8 cellular contexts compared by ENCODE assay signal in the genomic region with DNA sequence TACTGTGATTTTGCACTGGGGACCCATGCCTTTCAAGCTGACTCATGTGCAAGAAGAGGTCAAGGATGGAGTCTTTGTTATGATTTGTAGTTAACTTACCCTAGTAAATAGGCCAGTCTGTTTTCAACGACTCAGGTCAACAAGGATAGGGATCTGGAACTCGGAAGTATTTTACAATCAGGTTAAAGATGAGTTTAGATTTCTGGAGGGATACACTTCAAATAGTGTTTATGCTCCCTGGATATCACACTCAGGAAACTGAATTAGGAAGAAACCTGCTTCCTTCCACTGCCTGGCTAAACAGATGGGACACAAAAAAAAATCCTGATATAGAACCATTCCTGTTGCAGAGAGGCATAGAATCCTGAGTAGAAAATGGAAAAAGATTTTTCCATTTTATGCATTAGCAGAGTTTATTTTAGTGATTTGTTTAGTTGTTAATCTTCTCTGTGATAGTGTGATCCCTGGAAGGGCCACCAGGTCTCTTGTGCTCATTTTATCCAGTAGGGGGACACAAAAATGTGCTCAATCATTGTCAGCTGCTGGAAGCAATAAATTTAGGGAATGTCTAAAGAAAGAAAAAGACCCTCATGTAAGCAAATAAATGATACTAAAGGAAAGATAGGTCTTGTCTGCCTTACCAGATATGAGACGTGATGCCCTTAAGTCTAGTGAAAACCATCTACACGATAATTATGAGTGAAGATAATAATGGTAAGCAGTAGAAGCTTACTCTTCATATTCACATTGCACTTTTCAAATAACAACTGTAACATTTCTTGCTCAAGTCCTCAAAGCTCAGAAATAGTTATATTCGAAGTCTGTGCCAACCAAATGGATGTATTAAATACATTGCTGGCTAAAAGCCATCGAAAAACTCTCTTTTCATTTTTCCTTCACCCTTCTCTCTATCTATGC.
A peak's percentile ranks its signal among the peaks of the same experiment; 100 is the strongest.
DNase-seq lines count a peak whose midpoint lies in the region; ATAC-seq and TF ChIP-seq lines count a peak whose summit lies in the region.

No MANE protein-coding gene starts in this region.

- no peaks in the 10 kb centered on the region for H3K9me3 ChIP-seq in CD8-positive, alpha-beta T cell (ENCODE audit: low read length)
- H3K9me3 ChIP-seq in T-helper 17 cell (ENCODE audit: control insufficient read depth, low read length, poor library complexity, severe bottlenecking) (no peaks in the 10 kb centered on the region), right cardiac atrium (ENCODE audit: control insufficient read depth, low read length) (no peaks in the 10 kb centered on the region), suprapubic skin (no peaks in the 10 kb centered on the region)

- H3K36me3 Mint-ChIP-seq in CD8-positive, alpha-beta T cell = no peaks in the 10 kb centered on the region
- H3K36me3 Mint-ChIP-seq in T-helper 17 cell (ENCODE audit: low read depth) = peaks cover 3% of the 10 kb centered on the region

- TF ChIP-seq EP300 in suprapubic skin (IDR thresholded peaks at IDR 0.05) = no peak

- H3K27ac ChIP-seq in CD8-positive, alpha-beta T cell (ENCODE audit: low read depth, low read length) = no peak overlapping the region
- H3K27ac ChIP-seq in right cardiac atrium (ENCODE audit: low read length) (no peak overlapping the region), suprapubic skin (peak overlapping the region; percentile 18)

- H3K4me3 ChIP-seq in CD8-positive, alpha-beta T cell (ENCODE audit: low read depth, low read length) = no peak overlapping the region
- H3K4me3 ChIP-seq in NB4 (ENCODE audit: low read depth, low read length) (no peak overlapping the region), right cardiac atrium (ENCODE audit: low read length) (no peak overlapping the region), suprapubic skin (no peak overlapping the region)

- peaks cover 38% of the 10 kb centered on the region for H3K4me1 Mint-ChIP-seq in CD8-positive, alpha-beta T cell (ENCODE audit: low read depth)
- H3K4me1 Mint-ChIP-seq in T-helper 17 cell = peaks cover 15% of the 10 kb centered on the region

- H3K36me3 ChIP-seq in CD8-positive, alpha-beta T cell (ENCODE audit: insufficient read depth, low read length) = no peaks in the 10 kb centered on the region
- no peaks in the 10 kb centered on the region for H3K36me3 ChIP-seq in suprapubic skin

- H3K27me3 ChIP-seq in CD8-positive, alpha-beta T cell (ENCODE audit: insufficient read depth, low read length) = no peaks in the 10 kb centered on the region
- H3K27me3 ChIP-seq in right cardiac atrium (ENCODE audit: control insufficient read depth, insufficient read depth) (no peaks in the 10 kb centered on the region), suprapubic skin (no peaks in the 10 kb centered on the region)

- no peak for DNase-seq in CD8-positive, alpha-beta T cell
- peak; percentile 2 for DNase-seq in NB4 (ENCODE audit: low read depth)
- DNase-seq in T-helper 17 cell = no peak
- no peak for DNase-seq in right cardiac atrium
- DNase-seq in suprapubic skin (ENCODE audit: low spot score in 2 of 2) = no peak
- no peak for DNase-seq in AG08395 (ENCODE audit: low spot score)
- no peak for DNase-seq in germinal center (ENCODE audit: low spot score)
- no peak for DNase-seq in NCI-H1048 (lab: John Stamatoyannopoulos, UW)

- TF ChIP-seq POLR2A in NB4 (IDR thresholded peaks at IDR 0.05; ENCODE audit: extremely low read depth, insufficient read length) (no peak), suprapubic skin (IDR thresholded peaks at IDR 0.05) (no peak)

- WGBS in right cardiac atrium = 37% methylated on average over 6 of the region's 6 CpGs
- 46% methylated on average over 6 of the region's 6 CpGs for WGBS in suprapubic skin

- peak overlapping the region; percentile 8 for H3K27ac Mint-ChIP-seq in CD8-positive, alpha-beta T cell
- H3K27ac Mint-ChIP-seq in T-helper 17 cell = peak overlapping the region; percentile 85

- POLR2A ChIA-PET in CD8-positive, alpha-beta T cell (lab: Charles Lee) = no interaction called here

- no peaks in the 10 kb centered on the region for H3K27me3 Mint-ChIP-seq in CD8-positive, alpha-beta T cell (ENCODE audit: low read depth)
- peaks cover 4% of the 10 kb centered on the region for H3K27me3 Mint-ChIP-seq in T-helper 17 cell

- intact Hi-C loops in CD8-positive, alpha-beta T cell (cut with DNase I, micrococcal nuclease) = no loop called here
- intact Hi-C loops in right cardiac atrium (cut with DNase I) = loop anchor here in 1 of 4 donors (10.0 kb wide), 1 partner anchor 241 kb away; no protein-coding TSS in a partner anchor

- peaks cover 23% of the 10 kb centered on the region for H3K4me1 ChIP-seq in CD8-positive, alpha-beta T cell (ENCODE audit: insufficient read depth, low read length)
- H3K4me1 ChIP-seq in right cardiac atrium (ENCODE audit: control insufficient read depth, insufficient read depth, low read length) (peaks cover 8% of the 10 kb centered on the region), suprapubic skin (peaks cover 29% of the 10 kb centered on the region)

- no peaks in the 10 kb centered on the region for H3K9me3 Mint-ChIP-seq in CD8-positive, alpha-beta T cell

- CTCF ChIA-PET in CD8-positive, alpha-beta T cell (lab: Charles Lee) = interaction anchor here (0.6 to 1.3 kb wide), 3 partner anchors 45 to 724 kb away, joined by 3 to 5 read pairs (median 4); no protein-coding TSS in a partner anchor

- H3K4me3 Mint-ChIP-seq in CD8-positive, alpha-beta T cell = peak overlapping the region; percentile 36
- H3K4me3 Mint-ChIP-seq in T-helper 17 cell = peak overlapping the region; percentile 58

- peak; percentile 42 for TF ChIP-seq CTCF in CD8-positive, alpha-beta T cell (IDR thresholded peaks at IDR 0.05)
- peak; percentile 29 for TF ChIP-seq CTCF in NB4 (IDR thresholded peaks at IDR 0.05; ENCODE audit: low read depth, low read length)
- peak in 1 of 2 donors; percentile 41 for TF ChIP-seq CTCF in suprapubic skin (IDR thresholded peaks at IDR 0.05)

- ATAC-seq in CD8-positive, alpha-beta T cell = no peak
- ATAC-seq in T-helper 17 cell (peak; percentile 22), right cardiac atrium (peak; percentile 52 to 56)
